ENCODE assay signal across 29 cellular contexts in genomic region chr3:13842226-13842625, GRCh38. TPM values are rescaled to one million over a fixed set of nuclear protein-coding genes. Genes with fewer than 3 reads are reported as not detected.
"Had no signal": no experiment of that assay in that cellular context is flagged by ENCODE, and none has a peak within 500 bp of the region (broad histone marks: within the 10 kb centered on the region; RNA-seq: fewer than 3 reads in every experiment).

No MANE protein-coding gene starts in this region.

- H3K27ac ChIP-seq: ascending aorta, cardiac muscle cell, VCaP had no signal

- H3K4me3 ChIP-seq: ascending aorta, cardiac muscle cell had no signal

- DNase-seq: activated B cell treated with CpG ODN at 0.5 μM for 24 hours; activated CD4-positive, alpha-beta memory T cell treated with anti-CD3 and anti-CD28 coated beads, Interleukin-2, amount 10 ng/mL, durations not matched to agents 7 days and 5 days; activated CD4-positive, alpha-beta T cell treated with anti-CD3 and anti-CD28 coated beads for 48 hours; activated CD4-positive, alpha-beta T cell treated with anti-CD3 and anti-CD28 coated beads, Interleukin-2, amount 10 ng/mL, durations not matched to agents 7 days and 5 days; activated CD4-positive, alpha-beta T cell treated with anti-CD3 and anti-CD28 coated beads, Interleukin-2, amount 50 U/mL, for 48 hours; activated CD4-positive, CD25-positive, alpha-beta regulatory T cell treated with anti-CD3 and anti-CD28 coated beads, Interleukin-2, amount 50 U/mL, for 72 hours; activated CD8-positive, alpha-beta memory T cell treated with anti-CD3 and anti-CD28 coated beads for 24 hours; activated CD8-positive, alpha-beta memory T cell treated with anti-CD3 and anti-CD28 coated beads, Interleukin-2, amount 10 ng/mL, durations not matched to agents 7 days and 5 days; activated CD8-positive, alpha-beta memory T cell treated with anti-CD3 and anti-CD28 coated beads, Interleukin-2, amount 50 U/mL, for 48 hours; activated CD8-positive, alpha-beta T cell treated with anti-CD3 and anti-CD28 coated beads, Interleukin-2, amount 10 ng/mL, durations not matched to agents 7 days and 5 days; activated effector memory CD4-positive, alpha-beta T cell treated with Interleukin-2 at 50 U/mL for 16 hours; activated gamma-delta T cell; activated naive CD4-positive, alpha-beta T cell treated with anti-CD3 and anti-CD28 coated beads, Interleukin-2, amount 10 ng/mL, durations not matched to agents 7 days and 5 days; activated naive CD4-positive, alpha-beta T cell treated with Interleukin-2 at 50 U/mL for 16 hours; activated naive CD8-positive, alpha-beta T cell treated with anti-CD3 and anti-CD28 coated beads, Interleukin-2, amount 10 ng/mL, durations not matched to agents 7 days and 5 days; activated naive CD8-positive, alpha-beta T cell treated with anti-CD3 and anti-CD28 coated beads, Interleukin-2, amount 50 U/mL, for 24 hours; activated T-cell treated with anti-CD3 and anti-CD28 coated beads, Interleukin-2, amount 50 U/mL, for 24 hours; activated T-cell treated with anti-CD3 and anti-CD28 coated beads, Interleukin-2, amount 50 U/mL, for 48 hours; amygdala; anterior cingulate cortex; caudate nucleus; T-helper 1 cell; T-helper 2 cell; T-helper 9 cell had no signal

- H3K9me3 ChIP-seq: ascending aorta had no signal

- H3K36me3 ChIP-seq: ascending aorta, cardiac muscle cell had no signal

- H3K27me3 ChIP-seq: ascending aorta had no signal

- FAIRE-seq: TTC549 had no signal

- H3K4me1 ChIP-seq: ascending aorta had no signal

- ATAC-seq: activated CD8-positive, alpha-beta memory T cell treated with anti-CD3 and anti-CD28 coated beads, Interleukin-2, amount 10 ng/mL, durations not matched to agents 7 days and 5 days; activated CD8-positive, alpha-beta T cell treated with anti-CD3 and anti-CD28 coated beads, Interleukin-2, amount 10 ng/mL, durations not matched to agents 7 days and 5 days; activated naive CD8-positive, alpha-beta T cell treated with anti-CD3 and anti-CD28 coated beads, Interleukin-2, amount 50 U/mL, for 24 hours had no signal

RNA-seq across cellular contexts. Expression of gene WNT7A, which starts 37.6 kb away (rescaled TPM):
- total RNA-seq: activated B cell treated with CpG ODN at 0.5 μM for 24 hours; activated CD8-positive, alpha-beta memory T cell treated with anti-CD3 and anti-CD28 coated beads, Interleukin-2, amount 10 ng/mL, durations not matched to agents 7 days and 5 days; activated CD8-positive, alpha-beta T cell treated with anti-CD3 and anti-CD28 coated beads, Interleukin-2, amount 10 ng/mL, durations not matched to agents 7 days and 5 days; activated T-helper 2 cell treated with anti-CD3 and anti-CD28 coated beads, Interferon-gamma antibody, Interleukin-2, Interleukin-4, amounts not matched to agents 10 μg/mL and 5 μg/mL and 100 μg/mL, durations not matched to agents 14 hours and 24 hours and 36 hours; ascending aorta; cardiac muscle cell had no signal
- polyA plus RNA-seq: cardiac muscle cell had no signal
